ENCODE assay signal across 25 cellular contexts in genomic region chr9:89853161-89853560, GRCh38.
DNase-seq lines count a peak whose midpoint lies in the region; ATAC-seq and TF ChIP-seq lines count a peak whose summit lies in the region.
"Had no signal": no experiment of that assay in that cellular context is flagged by ENCODE, and none has a peak within 500 bp of the region (broad histone marks: within the 10 kb centered on the region; RNA-seq: fewer than 3 reads in every experiment).

No MANE protein-coding gene starts in this region.

- H3K4me1 ChIP-seq in right atrium auricular region (peaks cover 0 to 11% of the 10 kb centered on the region in 2 donors), right cardiac atrium (ENCODE audit: control insufficient read depth, insufficient read depth, low read length) (no peaks in the 10 kb centered on the region), sigmoid colon (no peaks in the 10 kb centered on the region)
- H3K4me1 ChIP-seq: A549, BE2C had no signal

- no peaks in the 10 kb centered on the region for H3K4me1 Mint-ChIP-seq in activated CD8-positive, alpha-beta memory T cell treated with anti-CD3 and anti-CD28 coated beads, Interleukin-2, amount 10 ng/mL, durations not matched to agents 7 days and 5 days
- H3K4me1 Mint-ChIP-seq: CD14-positive monocyte; CD8-positive, alpha-beta memory T cell had no signal

- CTCF ChIA-PET in activated CD8-positive, alpha-beta memory T cell treated with anti-CD3 and anti-CD28 coated beads, Interleukin-2, amount 10 ng/mL, durations not matched to agents 7 days and 5 days (lab: Charles Lee): no interaction called here

- no peak for TF ChIP-seq EP300 in sigmoid colon (IDR thresholded peaks at IDR 0.05)

- H3K9me3 ChIP-seq in right atrium auricular region (no peaks in the 10 kb centered on the region), right cardiac atrium (ENCODE audit: control insufficient read depth, low read length) (no peaks in the 10 kb centered on the region), sigmoid colon (peaks cover 0 to 6% (median 0%) of the 10 kb centered on the region in 4 donors)
- H3K9me3 ChIP-seq: A549, BE2C had no signal

- no peak overlapping the region for H3K27ac Mint-ChIP-seq in activated CD8-positive, alpha-beta memory T cell treated with anti-CD3 and anti-CD28 coated beads, Interleukin-2, amount 10 ng/mL, durations not matched to agents 7 days and 5 days
- H3K27ac Mint-ChIP-seq: CD14-positive monocyte; CD4-positive, alpha-beta T cell; CD8-positive, alpha-beta memory T cell; GM23338 had no signal

- peak; percentile 22 for DNase-seq in activated CD8-positive, alpha-beta memory T cell treated with anti-CD3 and anti-CD28 coated beads, Interleukin-2, amount 10 ng/mL, durations not matched to agents 7 days and 5 days
- no peak for DNase-seq in activated CD8-positive, alpha-beta memory T cell treated with anti-CD3 and anti-CD28 coated beads, Interleukin-2, amount 50 U/mL, for 4 hours
- DNase-seq in right atrium auricular region (ENCODE audit: low spot score) (peak; percentile 13), right cardiac atrium (no peak), posterior vena cava (ENCODE audit: low spot score) (peak; percentile 11), ureter (ENCODE audit: low spot score) (peak; percentile 24), sigmoid colon (no peak)
- DNase-seq: 8988T; ACHN; AML-193; BE2C; CD4-positive, alpha-beta T cell; CD8-positive, alpha-beta memory T cell; DMS 273 treated with DMSO at 0.1 percent for 48 hours; DMS79; EL; GDM1 had no signal

- no peaks in the 10 kb centered on the region for H3K36me3 Mint-ChIP-seq in activated CD8-positive, alpha-beta memory T cell treated with anti-CD3 and anti-CD28 coated beads, Interleukin-2, amount 10 ng/mL, durations not matched to agents 7 days and 5 days
- H3K36me3 Mint-ChIP-seq: CD14-positive monocyte; CD8-positive, alpha-beta memory T cell had no signal

- H3K27me3 ChIP-seq in right atrium auricular region: no peaks in the 10 kb centered on the region
- no peaks in the 10 kb centered on the region for H3K27me3 ChIP-seq in right cardiac atrium (ENCODE audit: control insufficient read depth, insufficient read depth)
- H3K27me3 ChIP-seq in sigmoid colon: no peaks in the 10 kb centered on the region
- H3K27me3 ChIP-seq: BE2C; BLaER1 treated with 17β-estradiol and CSF1 and Interleukin-3, amounts not matched to agents 10 nM and 100 nM had no signal

- WGBS in right cardiac atrium: 88% methylated on average over 5 of the region's 5 CpGs
- 87 to 92% methylated on average over 5 of the region's 5 CpGs for WGBS in sigmoid colon, 2 donors

- no peak for TF ChIP-seq POLR2A in sigmoid colon (IDR thresholded peaks at IDR 0.05)

- TF ChIP-seq CTCF in right atrium auricular region (IDR thresholded peaks at IDR 0.05) (no peak), sigmoid colon (IDR thresholded peaks at IDR 0.05) (no peak)

- H3K9me3 Mint-ChIP-seq in activated CD8-positive, alpha-beta memory T cell treated with anti-CD3 and anti-CD28 coated beads, Interleukin-2, amount 10 ng/mL, durations not matched to agents 7 days and 5 days (ENCODE audit: low read depth): no peaks in the 10 kb centered on the region
- H3K9me3 Mint-ChIP-seq: CD4-positive, alpha-beta T cell; GM23338 had no signal

- no peak overlapping the region for H3K4me3 ChIP-seq in right atrium auricular region
- no peak overlapping the region for H3K4me3 ChIP-seq in right cardiac atrium (ENCODE audit: low read length)
- H3K4me3 ChIP-seq in sigmoid colon: no peak overlapping the region
- H3K4me3 ChIP-seq: A549; BLaER1 treated with 17β-estradiol and CSF1 and Interleukin-3, amounts not matched to agents 10 nM and 100 nM; GM12878; GM23338 had no signal

- H3K4me3 Mint-ChIP-seq in activated CD8-positive, alpha-beta memory T cell treated with anti-CD3 and anti-CD28 coated beads, Interleukin-2, amount 10 ng/mL, durations not matched to agents 7 days and 5 days: no peak overlapping the region
- H3K4me3 Mint-ChIP-seq: CD14-positive monocyte; CD4-positive, alpha-beta T cell; CD8-positive, alpha-beta memory T cell; GM23338; H9 had no signal

- H3K27ac ChIP-seq in right atrium auricular region (no peak overlapping the region), right cardiac atrium (ENCODE audit: low read length) (no peak overlapping the region), sigmoid colon (no peak overlapping the region)
- H3K27ac ChIP-seq: A549; BLaER1 treated with 17β-estradiol and CSF1 and Interleukin-3, amounts not matched to agents 10 nM and 100 nM had no signal

- ATAC-seq in activated CD8-positive, alpha-beta memory T cell treated with anti-CD3 and anti-CD28 coated beads, Interleukin-2, amount 10 ng/mL, durations not matched to agents 7 days and 5 days: no peak
- ATAC-seq in right cardiac atrium (no peak), GM21717 (IDR thresholded peaks at IDR 0.05; ENCODE audit: unreplicated experiment) (no peak)
- ATAC-seq: A549, GM12878, GM23338, HCT116 had no signal

- H3K36me3 ChIP-seq in right atrium auricular region (no peaks in the 10 kb centered on the region), sigmoid colon (no peaks in the 10 kb centered on the region)
- H3K36me3 ChIP-seq: BE2C; BLaER1 treated with 17β-estradiol and CSF1 and Interleukin-3, amounts not matched to agents 10 nM and 100 nM had no signal

- intact Hi-C loops in right cardiac atrium (cut with DNase I) (no loop called here), posterior vena cava (cut with DNase I) (no loop called here), sigmoid colon (cut with DNase I) (no loop called here)

- H3K27me3 Mint-ChIP-seq in activated CD8-positive, alpha-beta memory T cell treated with anti-CD3 and anti-CD28 coated beads, Interleukin-2, amount 10 ng/mL, durations not matched to agents 7 days and 5 days: peaks cover 26% of the 10 kb centered on the region
- H3K27me3 Mint-ChIP-seq: CD4-positive, alpha-beta T cell had no signal

Comparison
In these comparisons a context has a peak if more than half of its experiments do, and no peak if none do; other contexts are left out.
1. DNase-seq: peak in activated CD8-positive, alpha-beta memory T cell treated with anti-CD3 and anti-CD28 coated beads, Interleukin-2, amount 10 ng/mL, durations not matched to agents 7 days and 5 days (single experiment), right atrium auricular region (single experiment), posterior vena cava (single experiment) and ureter (single experiment); none in activated CD8-positive, alpha-beta memory T cell treated with anti-CD3 and anti-CD28 coated beads, Interleukin-2, amount 50 U/mL, for 4 hours (single experiment), right cardiac atrium (0 of 3) and sigmoid colon (single experiment).